20 cellular contexts compared by ENCODE assay signal in genomic region chr13:55653497-55653896, GRCh38.
DNase-seq lines count a peak whose midpoint lies in the region; FAIRE-seq and TF ChIP-seq lines count a peak whose summit lies in the region.
"Had no signal": no experiment of that assay in that cellular context is flagged by ENCODE, and none has a peak within 500 bp of the region (broad histone marks: within the 10 kb centered on the region; RNA-seq: fewer than 3 reads in every experiment).

No MANE protein-coding gene starts in this region.

- WGBS in HUES64 = 8% methylated on average over 3 of the region's 3 CpGs

- H3K27me3 ChIP-seq in HUES64 (ENCODE audit: insufficient read depth, low read length) = no peaks in the 10 kb centered on the region
- H3K27me3 ChIP-seq in iPS-20b (ENCODE audit: insufficient read depth, low read length) = no peaks in the 10 kb centered on the region
- no peaks in the 10 kb centered on the region for H3K27me3 ChIP-seq in CD4-positive, alpha-beta memory T cell (ENCODE audit: insufficient read depth, low read length)
- H3K27me3 ChIP-seq: BLaER1 had no signal

- CTCF ChIA-PET in CD4-positive, alpha-beta memory T cell (lab: Charles Lee; ENCODE audit: partially characterized antibody) = no interaction called here

- H3K4me1 ChIP-seq in HUES64 (ENCODE audit: insufficient read depth, low read length) = peaks cover 25% of the 10 kb centered on the region
- peaks cover 15% of the 10 kb centered on the region for H3K4me1 ChIP-seq in iPS-20b (ENCODE audit: insufficient read depth, low read length)
- H3K4me1 ChIP-seq in CD4-positive, alpha-beta memory T cell (ENCODE audit: insufficient read depth, low read length) = no peaks in the 10 kb centered on the region
- H3K4me1 ChIP-seq: A549, BLaER1 had no signal

- POLR2A ChIA-PET in CD4-positive, alpha-beta memory T cell (lab: Charles Lee; ENCODE audit: partially characterized antibody) = no interaction called here

- TF ChIP-seq CTCF in D721Med (IDR thresholded peaks at IDR 0.05; ENCODE audit: insufficient read depth, missing control alignments) = no peak

- no peak overlapping the region for H3K27ac Mint-ChIP-seq in CD4-positive, alpha-beta memory T cell
- H3K27ac Mint-ChIP-seq: CD8-positive, alpha-beta T cell; T-cell had no signal

- DNase-seq in D721Med (ENCODE audit: insufficient read length, low spot score) (peak; percentile 8), NCI-H82 treated with DMSO at 0.1 percent for 48 hours (lab: John Stamatoyannopoulos, UW; ENCODE audit: unreplicated experiment) (peak; percentile 90), NCI-H345 (lab: John Stamatoyannopoulos, UW) (no peak), cerebellar cortex (ENCODE audit: low spot score) (no peak)
- no peak for DNase-seq in CD4-positive, alpha-beta memory T cell
- DNase-seq: Calu3; CD8-positive, alpha-beta T cell; DMS79; H7; NCI-H1105 treated with DMSO at 0.1 percent for 48 hours; NCI-H187 treated with DMSO at 0.1 percent for 48 hours; NCI-H774; SHP77; SK-N-SH; T-cell had no signal

- intact Hi-C loops in CD4-positive, alpha-beta memory T cell (cut with micrococcal nuclease) = no loop called here

- peak overlapping the region; percentile 17; the same call in 1 of the 2 replicates for H3K9ac ChIP-seq in HUES64 (ENCODE audit: low read depth, low read length)
- H3K9ac ChIP-seq in iPS-20b (ENCODE audit: low read depth, low read length) = no peak overlapping the region
- H3K9ac ChIP-seq: BLaER1, SK-N-SH had no signal

- H3K9me3 ChIP-seq in HUES64 (ENCODE audit: insufficient read depth, low read depth, low read length) (no peaks in the 10 kb centered on the region), iPS-20b (ENCODE audit: insufficient read depth, low read depth, low read length) (no peaks in the 10 kb centered on the region)
- no peaks in the 10 kb centered on the region for H3K9me3 ChIP-seq in CD4-positive, alpha-beta memory T cell (ENCODE audit: control insufficient read depth in 1 of 2, low read length in 2 of 2)
- H3K9me3 ChIP-seq: A549, BLaER1, SK-N-SH had no signal

- H3K4me3 ChIP-seq in HUES64 (ENCODE audit: low read length) = peak overlapping the region; percentile 16; the same call in 1 of the 2 replicates
- H3K4me3 ChIP-seq in iPS-20b (ENCODE audit: low read length) = peak overlapping the region; percentile 70
- no peak overlapping the region for H3K4me3 ChIP-seq in CD4-positive, alpha-beta memory T cell (ENCODE audit: low read length in 2 of 2)
- H3K4me3 ChIP-seq: A549, BLaER1 had no signal

- no peaks in the 10 kb centered on the region for H3K4me1 Mint-ChIP-seq in CD4-positive, alpha-beta memory T cell
- H3K4me1 Mint-ChIP-seq: T-cell had no signal

- H3K36me3 ChIP-seq in HUES64 (ENCODE audit: insufficient read depth, low read length) = peaks cover 3% of the 10 kb centered on the region; the same call in 1 of the 2 replicates
- H3K36me3 ChIP-seq in iPS-20b (ENCODE audit: insufficient read depth, low read depth, low read length) = peaks cover 39% of the 10 kb centered on the region
- no peaks in the 10 kb centered on the region for H3K36me3 ChIP-seq in CD4-positive, alpha-beta memory T cell (ENCODE audit: insufficient read depth, low read length)
- H3K36me3 ChIP-seq: BLaER1 had no signal

- no peaks in the 10 kb centered on the region for H3K36me3 Mint-ChIP-seq in CD4-positive, alpha-beta memory T cell
- H3K36me3 Mint-ChIP-seq: CD8-positive, alpha-beta T cell; T-cell had no signal

- H3K27ac ChIP-seq in HUES64 (ENCODE audit: low read depth, low read length) (peak overlapping the region; percentile 98), iPS-20b (ENCODE audit: low read length) (peak overlapping the region; percentile 0)
- H3K27ac ChIP-seq in CD4-positive, alpha-beta memory T cell (ENCODE audit: low read depth, low read length) = no peak overlapping the region
- H3K27ac ChIP-seq: A549, BLaER1, HL-60 had no signal

- H3K9me3 Mint-ChIP-seq in CD4-positive, alpha-beta memory T cell = peaks cover 5 to 22% (median 13%) of the 10 kb centered on the region in 8 donors

- peak; percentile 81 for FAIRE-seq in D721Med (lab: Jason Lieb, UNC)
- FAIRE-seq: A549 had no signal

- no peaks in the 10 kb centered on the region for H3K27me3 Mint-ChIP-seq in CD4-positive, alpha-beta memory T cell
- H3K27me3 Mint-ChIP-seq: T-cell had no signal

- H3K4me3 Mint-ChIP-seq in CD4-positive, alpha-beta memory T cell = no peak overlapping the region
- H3K4me3 Mint-ChIP-seq: CD8-positive, alpha-beta T cell; T-cell had no signal

Comparison
In these comparisons a context has a peak if more than half of its experiments do, and no peak if none do; other contexts are left out.
1. DNase-seq: peak in D721Med (single experiment) and NCI-H82 treated with DMSO at 0.1 percent for 48 hours (single experiment); none in NCI-H345 (single experiment), CD4-positive, alpha-beta memory T cell (0 of 5) and cerebellar cortex (single experiment).
2. H3K4me3 ChIP-seq: peak in HUES64 (single experiment) and iPS-20b (single experiment); none in CD4-positive, alpha-beta memory T cell (0 of 2).